In the genomic region with DNA sequence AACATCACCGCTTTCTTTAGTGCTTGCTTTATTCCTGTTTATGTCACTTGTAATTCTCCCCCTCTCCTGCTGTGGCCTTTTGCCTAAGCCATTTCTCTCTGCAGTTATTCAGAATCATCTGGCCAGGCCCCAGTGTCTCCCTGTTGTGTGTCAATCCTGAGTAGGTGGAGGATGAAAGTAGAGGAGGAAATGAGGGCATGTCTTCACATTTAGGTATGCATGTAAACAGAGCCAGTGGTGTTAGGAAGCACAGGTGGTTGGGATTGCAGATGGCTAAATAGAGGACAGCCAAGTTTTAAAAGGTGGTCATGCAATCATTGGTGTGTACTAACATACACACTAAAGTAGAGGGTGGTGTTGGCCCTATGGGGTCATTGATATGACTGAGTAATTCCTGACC, we compare ENCODE assay signal across 2 cellular contexts.
TF ChIP-seq lines count a peak whose summit lies in the region.

No MANE protein-coding gene starts in this region.

TF ChIP-seq in IMR-90, 13 proteins besides CTCF, POLR2A, EP300 and RAD21:
- no peak for TF ChIP-seq MAZ (IDR thresholded peaks at IDR 0.05; ENCODE audit: borderline replicate concordance, low read depth, low read length)
- TF ChIP-seq, protein P1, sequence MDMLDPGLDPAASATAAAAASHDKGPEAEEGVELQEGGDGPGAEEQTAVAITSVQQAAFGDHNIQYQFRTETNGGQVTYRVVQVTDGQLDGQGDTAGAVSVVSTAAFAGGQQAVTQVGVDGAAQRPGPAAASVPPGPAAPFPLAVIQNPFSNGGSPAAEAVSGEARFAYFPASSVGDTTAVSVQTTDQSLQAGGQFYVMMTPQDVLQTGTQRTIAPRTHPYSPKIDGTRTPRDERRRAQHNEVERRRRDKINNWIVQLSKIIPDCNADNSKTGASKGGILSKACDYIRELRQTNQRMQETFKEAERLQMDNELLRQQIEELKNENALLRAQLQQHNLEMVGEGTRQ (IDR thresholded peaks at IDR 0.05; ENCODE audit: low read depth, low read length), result no peak
- no peak for TF ChIP-seq MAFK (IDR thresholded peaks at IDR 0.05; ENCODE audit: low read depth, low read length)
- no peak for TF ChIP-seq CEBPB (IDR thresholded peaks at IDR 0.05; ENCODE audit: low read depth, low read length)
- TF ChIP-seq MXI1 (IDR thresholded peaks at IDR 0.05; ENCODE audit: borderline replicate concordance, low read depth, low read length), result no peak
- no peak for TF ChIP-seq NFE2L2 (IDR thresholded peaks at IDR 0.05; ENCODE audit: low read depth, low read length)
- no peak for TF ChIP-seq RCOR1 (IDR thresholded peaks at IDR 0.05; ENCODE audit: insufficient replicate concordance, low read length)
- TF ChIP-seq, protein P2, sequence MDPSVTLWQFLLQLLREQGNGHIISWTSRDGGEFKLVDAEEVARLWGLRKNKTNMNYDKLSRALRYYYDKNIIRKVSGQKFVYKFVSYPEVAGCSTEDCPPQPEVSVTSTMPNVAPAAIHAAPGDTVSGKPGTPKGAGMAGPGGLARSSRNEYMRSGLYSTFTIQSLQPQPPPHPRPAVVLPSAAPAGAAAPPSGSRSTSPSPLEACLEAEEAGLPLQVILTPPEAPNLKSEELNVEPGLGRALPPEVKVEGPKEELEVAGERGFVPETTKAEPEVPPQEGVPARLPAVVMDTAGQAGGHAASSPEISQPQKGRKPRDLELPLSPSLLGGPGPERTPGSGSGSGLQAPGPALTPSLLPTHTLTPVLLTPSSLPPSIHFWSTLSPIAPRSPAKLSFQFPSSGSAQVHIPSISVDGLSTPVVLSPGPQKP (IDR thresholded peaks at IDR 0.05; ENCODE audit: borderline replicate concordance, low read depth, low read length), result no peak
- TF ChIP-seq FOS (IDR thresholded peaks at IDR 0.05; ENCODE audit: low read depth, low read length), result no peak
- TF ChIP-seq BHLHE40 (IDR thresholded peaks at IDR 0.05; ENCODE audit: low read depth, low read length), result no peak
- no peak for TF ChIP-seq CHD1 (IDR thresholded peaks at IDR 0.05; ENCODE audit: low read depth, low read length)
- no peak for TF ChIP-seq SMC3 (IDR thresholded peaks at IDR 0.05; ENCODE audit: low read depth, low read length)
- TF ChIP-seq RFX5 (IDR thresholded peaks at IDR 0.05; ENCODE audit: low read depth, low read length), result no peak

TF ChIP-seq in H1, 55 proteins besides CTCF, POLR2A, EP300 and RAD21:
- TF ChIP-seq CBX5 (IDR thresholded peaks at IDR 0.05; ENCODE audit: low read depth, low read length), result no peak
- TF ChIP-seq RXRA (IDR thresholded peaks at IDR 0.05; ENCODE audit: insufficient read depth, low read depth, low read length), result no peak
- TF ChIP-seq ASH2L (IDR thresholded peaks at IDR 0.05; ENCODE audit: low read length), result no peak
- TF ChIP-seq, protein P3, sequence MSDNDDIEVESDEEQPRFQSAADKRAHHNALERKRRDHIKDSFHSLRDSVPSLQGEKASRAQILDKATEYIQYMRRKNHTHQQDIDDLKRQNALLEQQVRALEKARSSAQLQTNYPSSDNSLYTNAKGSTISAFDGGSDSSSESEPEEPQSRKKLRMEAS (IDR thresholded peaks at IDR 0.05), result no peak
- no peak for TF ChIP-seq SRF (IDR thresholded peaks at IDR 0.05; ENCODE audit: low read depth, low read length)
- TF ChIP-seq SP2 (IDR thresholded peaks at IDR 0.05; ENCODE audit: low read length), result no peak
- no peak for TF ChIP-seq BACH1 (IDR thresholded peaks at IDR 0.05; ENCODE audit: low read length)
- no peak for TF ChIP-seq EGR1 (IDR thresholded peaks at IDR 0.05; ENCODE audit: borderline replicate concordance, low read depth, low read length)
- TF ChIP-seq GTF2F1 (IDR thresholded peaks at IDR 0.05; ENCODE audit: borderline replicate concordance, low read depth, low read length), result no peak
- no peak for TF ChIP-seq BRCA1 (IDR thresholded peaks at IDR 0.05; ENCODE audit: low read depth, low read length)
- TF ChIP-seq, protein P4, sequence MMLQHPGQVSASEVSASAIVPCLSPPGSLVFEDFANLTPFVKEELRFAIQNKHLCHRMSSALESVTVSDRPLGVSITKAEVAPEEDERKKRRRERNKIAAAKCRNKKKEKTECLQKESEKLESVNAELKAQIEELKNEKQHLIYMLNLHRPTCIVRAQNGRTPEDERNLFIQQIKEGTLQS (IDR thresholded peaks at IDR 0.05; ENCODE audit: insufficient read depth, low read depth, low read length), result no peak
- TF ChIP-seq HDAC2 (IDR thresholded peaks at IDR 0.05; ENCODE audit: borderline replicate concordance in 1 of 2, low read depth in 2 of 2, low read length in 2 of 2), result no peak
- TF ChIP-seq, protein P1 (IDR thresholded peaks at IDR 0.05; ENCODE audit: low read length), result no peak
- no peak for TF ChIP-seq SUZ12 (IDR thresholded peaks at IDR 0.05; ENCODE audit: low read length)
- TF ChIP-seq HDAC6 (IDR thresholded peaks at IDR 0.05; ENCODE audit: low read depth, low read length), result no peak
- no peak for TF ChIP-seq SP4 (IDR thresholded peaks at IDR 0.05; ENCODE audit: low read length)
- TF ChIP-seq RFX5 (IDR thresholded peaks at IDR 0.05; ENCODE audit: borderline replicate concordance, low read depth, low read length), result no peak
- no peak for TF ChIP-seq KDM4A (IDR thresholded peaks at IDR 0.05; ENCODE audit: low read depth, low read length, severe bottlenecking)
- no peak for TF ChIP-seq NANOG (IDR thresholded peaks at IDR 0.05; ENCODE audit: insufficient read depth, low read depth, low read length, poor library complexity, severe bottlenecking)
